ENCODE assay signal across 23 cellular contexts in the genomic region with DNA sequence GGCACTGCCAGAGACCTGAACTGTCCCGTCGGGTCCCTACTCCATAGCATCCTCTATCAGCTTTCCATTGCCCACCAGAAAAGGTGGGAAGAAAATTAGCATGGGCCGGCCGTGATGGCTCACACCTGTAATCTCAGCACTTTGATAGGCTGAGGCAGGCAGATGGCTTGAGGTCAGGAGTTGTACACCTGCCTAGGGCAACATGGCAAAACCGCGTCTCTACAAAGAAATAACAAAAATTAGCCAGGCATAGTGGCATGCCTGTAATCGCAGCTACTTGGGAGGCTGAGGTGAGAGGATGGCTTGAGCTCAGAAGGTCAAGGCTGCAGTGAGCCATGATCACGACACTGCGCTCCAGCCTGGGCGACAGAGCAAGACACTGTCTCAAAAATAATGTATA. TPM values are rescaled to one million over a fixed set of nuclear protein-coding genes. Genes with fewer than 3 reads are reported as not detected.
A peak's percentile ranks its signal among the peaks of the same experiment; 100 is the strongest.
DNase-seq lines count a peak whose midpoint lies in the region; ATAC-seq and TF ChIP-seq lines count a peak whose summit lies in the region.
"Had no signal": no experiment of that assay in that cellular context is flagged by ENCODE, and none has a peak within 500 bp of the region (broad histone marks: within the 10 kb centered on the region; RNA-seq: fewer than 3 reads in every experiment).

No MANE protein-coding gene starts in this region.

- DNase-seq in MCF 10A (ENCODE audit: unreplicated experiment): peak; percentile 37
- DNase-seq in breast epithelium (ENCODE audit: low spot score in 2 of 2): no peak
- DNase-seq in G401 (ENCODE audit: low spot score): peak; percentile 40
- no peak for DNase-seq in sigmoid colon
- DNase-seq in activated CD4-positive, CD25-positive, alpha-beta regulatory T cell treated with anti-CD3 and anti-CD28 coated beads, Interleukin-2, amount 50 U/mL, for 72 hours: no peak
- DNase-seq in cortex of kidney (lab: John Stamatoyannopoulos, UW): no peak
- DNase-seq: 8988T; AML-193; C1 segment of cervical spinal cord; CD8-positive, alpha-beta memory T cell; GF-D8; NCI-H1105 treated with DMSO at 0.1 percent for 48 hours; NCI-H2081; NCI-H2171; NCI-H345; NCI-H524; NCI-H774; OCI-M1 had no signal

- H3K36me3 ChIP-seq in breast epithelium (no peaks in the 10 kb centered on the region), sigmoid colon (no peaks in the 10 kb centered on the region), gastroesophageal sphincter (no peaks in the 10 kb centered on the region)
- H3K36me3 ChIP-seq: SJSA1 had no signal

- H3K4me3 ChIP-seq in breast epithelium: no peak overlapping the region
- no peak overlapping the region for H3K4me3 ChIP-seq in sigmoid colon
- H3K4me3 ChIP-seq in gastroesophageal sphincter: no peak overlapping the region
- H3K4me3 ChIP-seq: SJSA1 had no signal

- no peak overlapping the region for H3K4me3 Mint-ChIP-seq in MCF 10A (ENCODE audit: unreplicated experiment)
- H3K4me3 Mint-ChIP-seq: CD8-positive, alpha-beta memory T cell; IgD-negative memory B cell had no signal

- H3K4me1 ChIP-seq in breast epithelium (no peaks in the 10 kb centered on the region), sigmoid colon (peaks cover 0 to 62% (median 44%) of the 10 kb centered on the region in 4 donors), gastroesophageal sphincter (peaks cover 10 to 57% (median 26%) of the 10 kb centered on the region in 3 donors)

- TF ChIP-seq EP300 in sigmoid colon (IDR thresholded peaks at IDR 0.05): no peak
- TF ChIP-seq EP300 in gastroesophageal sphincter (IDR thresholded peaks at IDR 0.05): no peak

- TF ChIP-seq POLR2A in breast epithelium (IDR thresholded peaks at IDR 0.05): no peak
- TF ChIP-seq POLR2A in sigmoid colon (IDR thresholded peaks at IDR 0.05): no peak
- TF ChIP-seq POLR2A in gastroesophageal sphincter (IDR thresholded peaks at IDR 0.05): no peak

- no peaks in the 10 kb centered on the region for H3K9me3 Mint-ChIP-seq in MCF 10A (ENCODE audit: unreplicated experiment)
- H3K9me3 Mint-ChIP-seq: CD8-positive, alpha-beta memory T cell; IgD-negative memory B cell had no signal

- WGBS in sigmoid colon, 2 donors: 83 to 90% methylated on average over 10 of the region's 10 CpGs
- 80 to 88% methylated on average over 5 to 6 of the region's 10 CpGs for WGBS in gastroesophageal sphincter (ENCODE audit: low coverage in 1 of 2), 2 donors

- no TSS peak for BruUV-seq in MCF 10A (replicated peaks; lab: Mats Ljungman, UMichigan)

- no peaks in the 10 kb centered on the region for H3K27me3 ChIP-seq in breast epithelium
- H3K27me3 ChIP-seq in sigmoid colon: no peaks in the 10 kb centered on the region
- no peaks in the 10 kb centered on the region for H3K27me3 ChIP-seq in gastroesophageal sphincter
- H3K27me3 ChIP-seq: SJSA1 had no signal

- no peaks in the 10 kb centered on the region for H3K27me3 Mint-ChIP-seq in MCF 10A (ENCODE audit: insufficient read depth, unreplicated experiment)

- POLR2A ChIA-PET in MCF 10A (lab: Yijun Ruan, JAX): no interaction called here

- H3K9me3 ChIP-seq in breast epithelium: no peaks in the 10 kb centered on the region
- H3K9me3 ChIP-seq in sigmoid colon: no peaks in the 10 kb centered on the region
- H3K9me3 ChIP-seq in gastroesophageal sphincter: no peaks in the 10 kb centered on the region
- H3K9me3 ChIP-seq: SJSA1 had no signal

- in situ Hi-C loops in G401 (cut with HindIII; ENCODE audit: low sequenced_read_pairs): no loop called here

- CTCF ChIA-PET in MCF 10A (lab: Yijun Ruan, JAX): interaction anchor here (0.6 to 2.3 kb wide), 3 partner anchors 9 to 72 kb away, joined by 3 to 15 read pairs (median 3); no protein-coding TSS in a partner anchor

- TF ChIP-seq CTCF in MCF 10A (IDR thresholded peaks at IDR 0.05; ENCODE audit: unreplicated experiment): no peak
- no peak for TF ChIP-seq CTCF in breast epithelium (IDR thresholded peaks at IDR 0.05)
- no peak for TF ChIP-seq CTCF in sigmoid colon (IDR thresholded peaks at IDR 0.05)
- no peak for TF ChIP-seq CTCF in gastroesophageal sphincter (IDR thresholded peaks at IDR 0.05)

- H3K36me3 Mint-ChIP-seq in MCF 10A (ENCODE audit: insufficient read depth, unreplicated experiment): no peaks in the 10 kb centered on the region
- H3K36me3 Mint-ChIP-seq: CD8-positive, alpha-beta memory T cell; IgD-negative memory B cell had no signal

- peaks cover 28% of the 10 kb centered on the region for H3K4me1 Mint-ChIP-seq in MCF 10A (ENCODE audit: insufficient read depth, unreplicated experiment)
- H3K4me1 Mint-ChIP-seq: CD8-positive, alpha-beta memory T cell; IgD-negative memory B cell had no signal

- H3K27ac ChIP-seq in breast epithelium: peak overlapping the region in 1 of 2 donors; percentile 20
- H3K27ac ChIP-seq in cingulate gyrus (ENCODE audit: low read depth, low read length): peak overlapping the region; percentile 84
- H3K27ac ChIP-seq in sigmoid colon: peak overlapping the region in 3 of 4 donors; percentile 31 to 88 (median 81)
- peak overlapping the region in 2 of 4 donors; percentile 59 to 90 for H3K27ac ChIP-seq in gastroesophageal sphincter
- H3K27ac ChIP-seq: SJSA1 had no signal

- no peak for ATAC-seq in gastroesophageal sphincter

- intact Hi-C loops in MCF 10A (cut with micrococcal nuclease): no loop called here
- intact Hi-C loops in breast epithelium (cut with DNase I; ENCODE audit: low total_unique reads): no loop called here
- intact Hi-C loops in sigmoid colon (cut with DNase I): loop anchor here (5.0 kb wide), 3 partner anchors 141 to 511 kb away; partner anchors contain the start of gene PEX26

- no peak overlapping the region for H3K27ac Mint-ChIP-seq in MCF 10A (ENCODE audit: low read depth, unreplicated experiment)
- H3K27ac Mint-ChIP-seq: IgD-negative memory B cell had no signal

RNA-seq across cellular contexts. Expression of gene SLC25A18, which starts 3.5 kb away (rescaled TPM):
- total RNA-seq in MCF 10A (2022): 0.15 and 0.35 TPM in 2 replicates
- 10 to 100 TPM in 2 of 3 donors, 1 to 10 TPM in 1; 6.6 to 18.7 (median 14.7) TPM for total RNA-seq in breast epithelium
- total RNA-seq in G401 (2014; rRNA removed; shearing (Covaris generic)): 1.4 and 4.8 TPM in 2 replicates
- total RNA-seq in sigmoid colon: 1 to 10 TPM; 3.9 to 9.1 (median 6.4) TPM
- polyA plus RNA-seq in sigmoid colon: 1 to 10 TPM in 1 of 3 donors, under 1 TPM in 1, not detected in 1; 0.99 to 1.2 TPM
- 1 to 10 TPM in 3 of 4 donors, under 1 TPM in 1; 0.93 to 5.3 (median 1.5) TPM for total RNA-seq in gastroesophageal sphincter
- total RNA-seq: CD8-positive, alpha-beta memory T cell; SJSA1 had no signal
- polyA plus RNA-seq: AG04450; CD8-positive, alpha-beta memory T cell; IgD-negative memory B cell had no signal

Comparison
In these comparisons a context has a peak if more than half of its experiments do, and no peak if none do; other contexts are left out.
1. DNase-seq: peak in MCF 10A (single experiment) and G401 (single experiment); none in breast epithelium (0 of 2), sigmoid colon (single experiment), activated CD4-positive, CD25-positive, alpha-beta regulatory T cell treated with anti-CD3 and anti-CD28 coated beads, Interleukin-2, amount 50 U/mL, for 72 hours (single experiment) and cortex of kidney (single experiment).